Comparison of ENCODE assay signal across 1 cellular context in the genomic region with DNA sequence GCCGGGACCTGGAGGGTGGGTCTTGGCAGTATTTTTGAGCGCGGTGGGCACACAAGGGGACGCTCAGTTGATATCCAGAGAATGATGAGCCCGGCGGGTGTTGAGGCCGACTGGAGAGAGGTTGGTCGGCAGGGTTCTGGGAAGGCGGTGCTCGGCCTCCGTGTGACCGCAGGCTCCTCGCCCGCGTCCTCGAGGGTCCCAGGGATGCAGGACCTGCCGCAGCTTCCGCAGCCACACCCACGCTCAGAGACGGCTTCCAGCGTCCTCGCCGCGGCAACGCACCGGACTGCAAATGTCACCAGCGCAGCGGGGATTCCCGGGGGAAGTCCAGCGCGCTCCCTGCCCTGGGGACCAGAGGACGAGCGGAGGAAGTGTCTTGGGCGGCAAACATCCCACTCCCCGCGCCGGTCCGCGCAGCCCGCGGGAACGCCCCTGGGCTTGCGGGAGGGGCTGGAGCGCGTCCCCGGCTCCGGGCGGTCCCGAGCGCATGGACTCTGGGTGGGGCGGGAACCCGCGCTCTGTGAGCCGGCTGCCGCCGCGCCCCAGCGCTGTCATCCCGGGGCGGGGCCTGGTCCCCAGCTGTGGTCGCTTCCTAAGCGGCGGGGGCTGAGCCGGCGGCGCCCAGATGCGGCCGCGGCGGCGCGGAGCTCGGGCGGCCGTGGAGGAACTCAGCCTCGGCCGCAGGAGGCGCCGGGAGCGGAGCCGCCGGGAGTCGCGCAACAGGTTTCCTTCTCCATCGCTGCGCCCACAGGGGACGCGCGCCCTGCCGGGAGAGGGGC.
TF ChIP-seq lines count a peak whose summit lies in the region.

STX11 (plus strand) TSS at position 624 of the 779 bp plus-strand sequence. CDS start 36,111 bp downstream, outside the sequence.

TF ChIP-seq in HepG2, 621 proteins besides CTCF, POLR2A, EP300 and RAD21 (continued from another document and continues in another):
- TF ChIP-seq SRSF1 (optimal IDR thresholded peaks at IDR 0.05; ENCODE audit: low read depth, low read length) (no peak), ZNF225 (CRISPR knock-in tag; IDR thresholded peaks at IDR 0.05) (no peak; the same call in 1 of the 2 replicates), NFAT5 (CRISPR knock-in tag; IDR thresholded peaks at IDR 0.05) (no peak), ETV5 (CRISPR knock-in tag; IDR thresholded peaks at IDR 0.05; ENCODE audit: borderline replicate concordance) (no peak), ZC3H4 (CRISPR knock-in tag; IDR thresholded peaks at IDR 0.05; ENCODE audit: borderline replicate concordance) (no peak), ZNF343 (CRISPR knock-in tag; IDR thresholded peaks at IDR 0.05) (no peak), ZBTB37 (CRISPR knock-in tag; IDR thresholded peaks at IDR 0.05) (no peak), ZNF720 (CRISPR knock-in tag; IDR thresholded peaks at IDR 0.05) (no peak), PTBP1 (IDR thresholded peaks at IDR 0.05; ENCODE audit: low read depth, low read length, poor library complexity, severe bottlenecking) (no peak), ZNF543 (CRISPR knock-in tag; IDR thresholded peaks at IDR 0.05) (no peak), ZNF431 (CRISPR knock-in tag; IDR thresholded peaks at IDR 0.05; ENCODE audit: borderline replicate concordance, low read depth) (no peak; the same call in 1 of the 2 replicates), ZNF891 (CRISPR knock-in tag; IDR thresholded peaks at IDR 0.05) (no peak), ZNF557 (CRISPR knock-in tag; IDR thresholded peaks at IDR 0.05) (no peak), CENPX (CRISPR knock-in tag; IDR thresholded peaks at IDR 0.05) (no peak), SMAD1 (CRISPR knock-in tag; IDR thresholded peaks at IDR 0.05; ENCODE audit: borderline replicate concordance, low read depth) (no peak), MAFK (conservative IDR thresholded peaks at IDR 0.05 in 1 of 2, IDR thresholded peaks at IDR 0.05 in 1 of 2; ENCODE audit: low read length in 2 of 2) (no peak), ZNF768 (CRISPR knock-in tag; IDR thresholded peaks at IDR 0.05) (peak; percentile 90), SP5 (CRISPR knock-in tag; IDR thresholded peaks at IDR 0.05; ENCODE audit: borderline replicate concordance, low read depth) (0 out of 2 replicates have a peak, but pooled peaks have one; percentile 19), DR1 (CRISPR knock-in tag; IDR thresholded peaks at IDR 0.05) (no peak)
- TF ChIP-seq, protein P1, sequence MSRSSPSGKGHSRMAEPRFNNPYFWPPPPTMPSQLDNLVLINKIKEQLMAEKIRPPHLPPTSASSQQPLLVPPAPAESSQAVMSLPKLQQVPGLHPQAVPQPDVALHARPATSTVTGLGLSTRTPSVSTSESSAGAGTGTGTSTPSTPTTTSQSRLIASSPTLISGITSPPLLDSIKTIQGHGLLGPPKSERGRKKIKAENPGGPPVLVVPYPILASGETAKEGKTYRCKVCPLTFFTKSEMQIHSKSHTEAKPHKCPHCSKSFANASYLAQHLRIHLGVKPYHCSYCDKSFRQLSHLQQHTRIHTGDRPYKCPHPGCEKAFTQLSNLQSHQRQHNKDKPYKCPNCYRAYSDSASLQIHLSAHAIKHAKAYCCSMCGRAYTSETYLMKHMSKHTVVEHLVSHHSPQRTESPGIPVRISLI (CRISPR knock-in tag; IDR thresholded peaks at IDR 0.05; ENCODE audit: borderline replicate concordance): no peak
- TF ChIP-seq, protein P2, sequence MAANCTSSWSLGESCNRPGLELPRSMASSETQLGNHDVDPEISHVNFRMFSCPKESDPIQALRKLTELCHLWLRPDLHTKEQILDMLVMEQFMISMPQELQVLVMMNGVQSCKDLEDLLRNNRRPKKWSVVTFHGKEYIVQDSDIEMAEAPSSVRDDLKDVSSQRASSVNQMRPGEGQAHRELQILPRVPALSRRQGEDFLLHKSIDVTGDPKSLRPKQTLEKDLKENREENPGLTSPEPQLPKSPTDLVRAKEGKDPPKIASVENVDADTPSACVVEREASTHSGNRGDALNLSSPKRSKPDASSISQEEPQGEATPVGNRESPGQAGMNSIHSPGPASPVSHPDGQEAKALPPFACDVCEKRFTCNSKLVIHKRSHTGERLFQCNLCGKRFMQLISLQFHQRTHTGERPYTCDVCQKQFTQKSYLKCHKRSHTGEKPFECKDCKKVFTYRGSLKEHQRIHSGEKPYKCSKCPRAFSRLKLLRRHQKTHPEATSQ (CRISPR knock-in tag; IDR thresholded peaks at IDR 0.05; ENCODE audit: borderline replicate concordance): no peak
- TF ChIP-seq, protein P3, sequence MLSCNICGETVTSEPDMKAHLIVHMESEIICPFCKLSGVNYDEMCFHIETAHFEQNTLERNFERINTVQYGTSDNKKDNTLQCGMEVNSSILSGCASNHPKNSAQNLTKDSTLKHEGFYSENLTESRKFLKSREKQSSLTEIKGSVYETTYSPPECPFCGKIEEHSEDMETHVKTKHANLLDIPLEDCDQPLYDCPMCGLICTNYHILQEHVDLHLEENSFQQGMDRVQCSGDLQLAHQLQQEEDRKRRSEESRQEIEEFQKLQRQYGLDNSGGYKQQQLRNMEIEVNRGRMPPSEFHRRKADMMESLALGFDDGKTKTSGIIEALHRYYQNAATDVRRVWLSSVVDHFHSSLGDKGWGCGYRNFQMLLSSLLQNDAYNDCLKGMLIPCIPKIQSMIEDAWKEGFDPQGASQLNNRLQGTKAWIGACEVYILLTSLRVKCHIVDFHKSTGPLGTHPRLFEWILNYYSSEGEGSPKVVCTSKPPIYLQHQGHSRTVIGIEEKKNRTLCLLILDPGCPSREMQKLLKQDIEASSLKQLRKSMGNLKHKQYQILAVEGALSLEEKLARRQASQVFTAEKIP (CRISPR knock-in tag; IDR thresholded peaks at IDR 0.05; ENCODE audit: borderline replicate concordance): no peak
- TF ChIP-seq, protein P4, sequence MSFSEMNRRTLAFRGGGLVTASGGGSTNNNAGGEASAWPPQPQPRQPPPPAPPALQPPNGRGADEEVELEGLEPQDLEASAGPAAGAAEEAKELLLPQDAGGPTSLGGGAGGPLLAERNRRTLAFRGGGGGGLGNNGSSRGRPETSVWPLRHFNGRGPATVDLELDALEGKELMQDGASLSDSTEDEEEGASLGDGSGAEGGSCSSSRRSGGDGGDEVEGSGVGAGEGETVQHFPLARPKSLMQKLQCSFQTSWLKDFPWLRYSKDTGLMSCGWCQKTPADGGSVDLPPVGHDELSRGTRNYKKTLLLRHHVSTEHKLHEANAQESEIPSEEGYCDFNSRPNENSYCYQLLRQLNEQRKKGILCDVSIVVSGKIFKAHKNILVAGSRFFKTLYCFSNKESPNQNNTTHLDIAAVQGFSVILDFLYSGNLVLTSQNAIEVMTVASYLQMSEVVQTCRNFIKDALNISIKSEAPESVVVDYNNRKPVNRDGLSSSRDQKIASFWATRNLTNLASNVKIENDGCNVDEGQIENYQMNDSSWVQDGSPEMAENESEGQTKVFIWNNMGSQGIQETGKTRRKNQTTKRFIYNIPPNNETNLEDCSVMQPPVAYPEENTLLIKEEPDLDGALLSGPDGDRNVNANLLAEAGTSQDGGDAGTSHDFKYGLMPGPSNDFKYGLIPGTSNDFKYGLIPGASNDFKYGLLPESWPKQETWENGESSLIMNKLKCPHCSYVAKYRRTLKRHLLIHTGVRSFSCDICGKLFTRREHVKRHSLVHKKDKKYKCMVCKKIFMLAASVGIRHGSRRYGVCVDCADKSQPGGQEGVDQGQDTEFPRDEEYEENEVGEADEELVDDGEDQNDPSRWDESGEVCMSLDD (CRISPR knock-in tag; IDR thresholded peaks at IDR 0.05; ENCODE audit: borderline replicate concordance): no peak
- TF ChIP-seq, protein P5, sequence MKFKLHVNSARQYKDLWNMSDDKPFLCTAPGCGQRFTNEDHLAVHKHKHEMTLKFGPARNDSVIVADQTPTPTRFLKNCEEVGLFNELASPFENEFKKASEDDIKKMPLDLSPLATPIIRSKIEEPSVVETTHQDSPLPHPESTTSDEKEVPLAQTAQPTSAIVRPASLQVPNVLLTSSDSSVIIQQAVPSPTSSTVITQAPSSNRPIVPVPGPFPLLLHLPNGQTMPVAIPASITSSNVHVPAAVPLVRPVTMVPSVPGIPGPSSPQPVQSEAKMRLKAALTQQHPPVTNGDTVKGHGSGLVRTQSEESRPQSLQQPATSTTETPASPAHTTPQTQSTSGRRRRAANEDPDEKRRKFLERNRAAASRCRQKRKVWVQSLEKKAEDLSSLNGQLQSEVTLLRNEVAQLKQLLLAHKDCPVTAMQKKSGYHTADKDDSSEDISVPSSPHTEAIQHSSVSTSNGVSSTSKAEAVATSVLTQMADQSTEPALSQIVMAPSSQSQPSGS (CRISPR knock-in tag; IDR thresholded peaks at IDR 0.05): no peak
- TF ChIP-seq, protein P6, sequence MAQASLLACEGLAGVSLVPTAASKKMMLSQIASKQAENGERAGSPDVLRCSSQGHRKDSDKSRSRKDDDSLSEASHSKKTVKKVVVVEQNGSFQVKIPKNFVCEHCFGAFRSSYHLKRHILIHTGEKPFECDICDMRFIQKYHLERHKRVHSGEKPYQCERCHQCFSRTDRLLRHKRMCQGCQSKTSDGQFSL (CRISPR knock-in tag; IDR thresholded peaks at IDR 0.05): no peak
- TF ChIP-seq, protein P7, sequence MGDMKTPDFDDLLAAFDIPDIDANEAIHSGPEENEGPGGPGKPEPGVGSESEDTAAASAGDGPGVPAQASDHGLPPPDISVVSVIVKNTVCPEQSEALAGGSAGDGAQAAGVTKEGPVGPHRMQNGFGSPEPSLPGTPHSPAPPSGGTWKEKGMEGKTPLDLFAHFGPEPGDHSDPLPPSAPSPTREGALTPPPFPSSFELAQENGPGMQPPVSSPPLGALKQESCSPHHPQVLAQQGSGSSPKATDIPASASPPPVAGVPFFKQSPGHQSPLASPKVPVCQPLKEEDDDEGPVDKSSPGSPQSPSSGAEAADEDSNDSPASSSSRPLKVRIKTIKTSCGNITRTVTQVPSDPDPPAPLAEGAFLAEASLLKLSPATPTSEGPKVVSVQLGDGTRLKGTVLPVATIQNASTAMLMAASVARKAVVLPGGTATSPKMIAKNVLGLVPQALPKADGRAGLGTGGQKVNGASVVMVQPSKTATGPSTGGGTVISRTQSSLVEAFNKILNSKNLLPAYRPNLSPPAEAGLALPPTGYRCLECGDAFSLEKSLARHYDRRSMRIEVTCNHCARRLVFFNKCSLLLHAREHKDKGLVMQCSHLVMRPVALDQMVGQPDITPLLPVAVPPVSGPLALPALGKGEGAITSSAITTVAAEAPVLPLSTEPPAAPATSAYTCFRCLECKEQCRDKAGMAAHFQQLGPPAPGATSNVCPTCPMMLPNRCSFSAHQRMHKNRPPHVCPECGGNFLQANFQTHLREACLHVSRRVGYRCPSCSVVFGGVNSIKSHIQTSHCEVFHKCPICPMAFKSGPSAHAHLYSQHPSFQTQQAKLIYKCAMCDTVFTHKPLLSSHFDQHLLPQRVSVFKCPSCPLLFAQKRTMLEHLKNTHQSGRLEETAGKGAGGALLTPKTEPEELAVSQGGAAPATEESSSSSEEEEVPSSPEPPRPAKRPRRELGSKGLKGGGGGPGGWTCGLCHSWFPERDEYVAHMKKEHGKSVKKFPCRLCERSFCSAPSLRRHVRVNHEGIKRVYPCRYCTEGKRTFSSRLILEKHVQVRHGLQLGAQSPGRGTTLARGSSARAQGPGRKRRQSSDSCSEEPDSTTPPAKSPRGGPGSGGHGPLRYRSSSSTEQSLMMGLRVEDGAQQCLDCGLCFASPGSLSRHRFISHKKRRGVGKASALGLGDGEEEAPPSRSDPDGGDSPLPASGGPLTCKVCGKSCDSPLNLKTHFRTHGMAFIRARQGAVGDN (CRISPR knock-in tag; IDR thresholded peaks at IDR 0.05): peak; percentile 70
- TF ChIP-seq, protein P8, sequence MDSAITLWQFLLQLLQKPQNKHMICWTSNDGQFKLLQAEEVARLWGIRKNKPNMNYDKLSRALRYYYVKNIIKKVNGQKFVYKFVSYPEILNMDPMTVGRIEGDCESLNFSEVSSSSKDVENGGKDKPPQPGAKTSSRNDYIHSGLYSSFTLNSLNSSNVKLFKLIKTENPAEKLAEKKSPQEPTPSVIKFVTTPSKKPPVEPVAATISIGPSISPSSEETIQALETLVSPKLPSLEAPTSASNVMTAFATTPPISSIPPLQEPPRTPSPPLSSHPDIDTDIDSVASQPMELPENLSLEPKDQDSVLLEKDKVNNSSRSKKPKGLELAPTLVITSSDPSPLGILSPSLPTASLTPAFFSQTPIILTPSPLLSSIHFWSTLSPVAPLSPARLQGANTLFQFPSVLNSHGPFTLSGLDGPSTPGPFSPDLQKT (CRISPR knock-in tag; IDR thresholded peaks at IDR 0.05; ENCODE audit: borderline replicate concordance): no peak
